In genomic region chr20:37911838-37912273, GRCh38 we compare ENCODE assay signal across 7 cellular contexts. TPM values are rescaled to one million over a fixed set of nuclear protein-coding genes. Genes with fewer than 3 reads are reported as not detected.
DNase-seq lines count a peak whose midpoint lies in the region; ATAC-seq, FAIRE-seq and TF ChIP-seq lines count a peak whose summit lies in the region.

No MANE protein-coding gene starts in this region.

- POLR2A ChIA-PET in HEK293T (lab: Yijun Ruan, JAX): no interaction called here

- H3K4me3 ChIP-seq in bronchial epithelial cell (ENCODE audit: low read depth, low read length) (no peak overlapping the region), osteoblast (ENCODE audit: insufficient read depth, low read length) (no peak overlapping the region)

- TF ChIP-seq CTCF in GM10266 (IDR thresholded peaks at IDR 0.05; ENCODE audit: control insufficient read depth, insufficient read depth, low read depth, missing control alignments): no peak
- no peak for TF ChIP-seq CTCF in bronchial epithelial cell (IDR thresholded peaks at IDR 0.05; ENCODE audit: insufficient read depth, low read length, severe bottlenecking)
- TF ChIP-seq CTCF in osteoblast (IDR thresholded peaks at IDR 0.05; ENCODE audit: extremely low read depth, low read depth, low read length): no peak

- CTCF ChIA-PET in HEK293T (lab: Yijun Ruan, JAX): no interaction called here

- no peaks in the 10 kb centered on the region for H3K9me3 ChIP-seq in osteoblast (ENCODE audit: low read depth, low read length)

- H3K4me1 ChIP-seq in osteoblast (ENCODE audit: insufficient read depth, low read length): peaks cover 19% of the 10 kb centered on the region

- peaks cover 4% of the 10 kb centered on the region for H4K20me1 ChIP-seq in osteoblast (ENCODE audit: insufficient read depth, low read length)

- no peak for ATAC-seq in GM19455 (IDR thresholded peaks at IDR 0.05; ENCODE audit: unreplicated experiment)

- H3K36me3 ChIP-seq in bronchial epithelial cell (ENCODE audit: control insufficient read depth, insufficient read depth, low read length) (no peaks in the 10 kb centered on the region), osteoblast (ENCODE audit: insufficient read depth, low read length) (no peaks in the 10 kb centered on the region)

- no peak overlapping the region for H2AFZ ChIP-seq in osteoblast (ENCODE audit: low read length)

- H3K79me2 ChIP-seq in osteoblast (ENCODE audit: insufficient read depth, low read length): no peaks in the 10 kb centered on the region

- FAIRE-seq in bronchial epithelial cell (lab: Jason Lieb, UNC): no peak

- DNase-seq in GM10266 (ENCODE audit: extremely low spot score) (peak; percentile 45), NCI-H1694 treated with DMSO at 0.1 percent for 48 hours (lab: John Stamatoyannopoulos, UW) (peak; percentile 76), bronchial epithelial cell (ENCODE audit: low read depth) (peak; percentile 41), osteoblast (ENCODE audit: insufficient read length, low spot score, missing footprints) (peak; percentile 83), GM19240 (ENCODE audit: insufficient read length, low spot score) (no peak), HEK293T (ENCODE audit: extremely low spot score) (no peak)

- H3K4me2 ChIP-seq in osteoblast (ENCODE audit: insufficient read depth, low read length): no peak overlapping the region

- H3K27ac ChIP-seq in osteoblast (ENCODE audit: low read depth, low read length): no peak overlapping the region

- no peaks in the 10 kb centered on the region for H3K27me3 ChIP-seq in bronchial epithelial cell (ENCODE audit: control insufficient read depth, insufficient read depth, low read length)
- peaks cover 58% of the 10 kb centered on the region for H3K27me3 ChIP-seq in osteoblast (ENCODE audit: insufficient read depth, low read length)

TF ChIP-seq in HEK293T, 16 proteins besides CTCF, POLR2A, EP300 and RAD21:
- TF ChIP-seq ZNF384 (IDR thresholded peaks at IDR 0.05) (no peak), L3MBTL2 (conservative IDR thresholded peaks at IDR 0.05) (no peak), FOXA1 (IDR thresholded peaks at IDR 0.05) (no peak), LEF1 (IDR thresholded peaks at IDR 0.05; ENCODE audit: borderline replicate concordance) (no peak), ELF4 (IDR thresholded peaks at IDR 0.05) (no peak), ARNT (IDR thresholded peaks at IDR 0.05) (no peak), BHLHE40 (IDR thresholded peaks at IDR 0.05; ENCODE audit: borderline replicate concordance) (no peak), CTBP1 (IDR thresholded peaks at IDR 0.05; ENCODE audit: borderline replicate concordance) (no peak), PKNOX1 (IDR thresholded peaks at IDR 0.05) (no peak), TARDBP (IDR thresholded peaks at IDR 0.05) (no peak), FOXM1 (IDR thresholded peaks at IDR 0.05; ENCODE audit: borderline replicate concordance) (no peak), HDGF (IDR thresholded peaks at IDR 0.05; ENCODE audit: borderline replicate concordance) (no peak), SP1 (IDR thresholded peaks at IDR 0.05) (no peak), NFRKB (IDR thresholded peaks at IDR 0.05) (no peak), FOXK2 (IDR thresholded peaks at IDR 0.05) (no peak), SUZ12 (IDR thresholded peaks at IDR 0.05) (no peak)

RNA-seq across cellular contexts. Expression of gene VSTM2L, which starts 8.9 kb away (rescaled TPM):
- total RNA-seq in bronchial epithelial cell (5.0 TPM in 2 replicates), osteoblast (2.5 and 2.9 TPM in 2 replicates)

Comparison
In these comparisons a context has a peak if more than half of its experiments do, and no peak if none do; other contexts are left out.
1. DNase-seq: peak in GM10266 (single experiment), NCI-H1694 treated with DMSO at 0.1 percent for 48 hours (single experiment), bronchial epithelial cell (single experiment) and osteoblast (single experiment); none in GM19240 (single experiment) and HEK293T (single experiment).